8 cellular contexts compared by ENCODE assay signal in the genomic region with DNA sequence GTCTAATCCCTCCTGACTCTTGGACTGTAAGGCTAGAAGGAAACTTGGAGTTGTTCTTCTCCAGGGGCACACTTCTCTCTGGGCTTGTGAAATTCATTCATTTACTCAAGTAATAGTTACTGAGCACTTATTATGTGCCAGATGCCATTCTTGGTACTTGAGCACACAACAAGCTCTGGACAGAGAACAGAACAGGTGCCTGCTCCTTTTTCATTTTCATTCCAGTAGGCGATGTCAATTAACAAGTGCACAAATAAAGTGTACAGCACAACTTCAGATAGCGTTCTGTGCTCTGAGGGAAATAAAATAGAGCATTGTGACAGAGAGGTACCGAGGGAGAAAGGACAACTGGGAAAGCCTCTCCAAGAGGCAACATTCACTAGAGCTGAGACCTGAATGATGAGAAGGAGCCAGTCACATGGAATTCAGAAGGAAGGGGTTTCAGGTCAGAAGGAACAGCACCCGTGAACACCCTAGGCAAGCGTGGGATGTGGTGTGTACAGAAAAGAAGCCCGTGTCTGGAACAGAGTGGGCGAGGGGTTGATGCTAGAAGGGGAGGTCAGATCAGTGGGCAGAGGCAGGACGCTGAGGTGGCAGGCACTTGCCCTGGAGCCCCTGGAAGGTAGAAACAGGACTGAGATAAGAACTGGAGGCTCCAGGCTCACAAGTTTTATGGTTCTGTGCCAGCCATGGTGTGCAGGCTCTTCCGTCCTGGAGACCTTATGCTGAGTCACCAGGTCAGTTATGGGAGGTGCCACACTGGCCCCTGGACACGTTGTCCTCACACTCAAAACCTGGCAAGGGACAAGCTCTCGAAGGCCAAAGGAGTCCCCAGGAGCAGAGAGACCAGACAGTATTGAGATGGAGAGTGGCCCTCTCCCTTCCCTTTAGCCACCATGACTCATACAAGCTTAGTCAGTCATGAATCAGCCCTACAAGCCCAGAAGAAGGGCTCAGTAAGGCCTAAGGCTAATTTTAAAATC. TPM values are rescaled to one million over a fixed set of nuclear protein-coding genes. Genes with fewer than 3 reads are reported as not detected.
DNase-seq lines count a peak whose midpoint lies in the region; TF ChIP-seq lines count a peak whose summit lies in the region.

No MANE protein-coding gene starts in this region.

- H3K27ac ChIP-seq in RWPE1, result peak overlapping the region; percentile 90
- H3K27ac ChIP-seq in caudate nucleus (ENCODE audit: low read depth, low read length), result no peak overlapping the region
- peak overlapping the region in 2 of 4 donors; percentile 19 to 29 for H3K27ac ChIP-seq in sigmoid colon

- H3K9me3 ChIP-seq in sigmoid colon, result no peaks in the 10 kb centered on the region

- CTCF ChIA-PET in RWPE1 (lab: Yijun Ruan, JAX), result interaction anchor here (0.5 to 1.1 kb wide), 5 partner anchors 8 to 135 kb away, joined by 3 to 5 read pairs (median 3); no protein-coding TSS in a partner anchor

- H3K27me3 ChIP-seq in sigmoid colon, result no peaks in the 10 kb centered on the region

- intact Hi-C loops in sigmoid colon (cut with DNase I), result no loop called here

- 63 to 81% methylated on average over 11 of the region's 11 CpGs for WGBS in sigmoid colon, 2 donors

- no peak for TF ChIP-seq POLR2A in sigmoid colon (IDR thresholded peaks at IDR 0.05)

- peak; percentile 75 for DNase-seq in GM04503 (ENCODE audit: low read depth)
- DNase-seq in RWPE1 (ENCODE audit: low spot score), result peak; percentile 95
- DNase-seq in fibroblast of the conjunctiva (ENCODE audit: low read depth), result peak; percentile 83
- peak; percentile 92 for DNase-seq in renal cortical epithelial cell (ENCODE audit: low read depth)
- no peak for DNase-seq in caudate nucleus (lab: John Stamatoyannopoulos, UW)
- DNase-seq in activated naive CD4-positive, alpha-beta T cell treated with anti-CD3 and anti-CD28 coated beads, Interleukin-2, amount 50 U/mL, for 16 hours, result no peak
- DNase-seq in NCI-H526 treated with DMSO at 0.1 percent for 48 hours (lab: John Stamatoyannopoulos, UW), result no peak
- no peak for DNase-seq in sigmoid colon

- TF ChIP-seq CTCF in RWPE1 (conservative IDR thresholded peaks at IDR 0.05; ENCODE audit: low read depth), result no peak
- TF ChIP-seq CTCF in sigmoid colon (IDR thresholded peaks at IDR 0.05), result no peak

- no peak overlapping the region for H3K4me3 ChIP-seq in sigmoid colon

- POLR2A ChIA-PET in RWPE1 (lab: Yijun Ruan, JAX; ENCODE audit: low non-redundant PET), result interaction anchor here (0.6 kb wide), 1 partner anchor 59 kb away, joined by 4 read pairs; no protein-coding TSS in a partner anchor

- no peak for TF ChIP-seq EP300 in sigmoid colon (IDR thresholded peaks at IDR 0.05)

- no peaks in the 10 kb centered on the region for H3K36me3 ChIP-seq in sigmoid colon

- H3K4me1 ChIP-seq in sigmoid colon, result peaks cover 0 to 4% (median 0%) of the 10 kb centered on the region in 4 donors

RNA-seq across cellular contexts. Expression of gene ABLIM3, which starts 7.2 kb away (rescaled TPM):
- total RNA-seq in renal cortical epithelial cell (17.5 and 33.9 TPM in 2 replicates), sigmoid colon (10 to 100 TPM in 3 of 4 donors, 1 to 10 TPM in 1; 6.8 to 19.9 (median 13.8) TPM)
- 10 to 100 TPM in 1 of 3 donors, 1 to 10 TPM in 2; 5.8 to 11.4 (median 6.5) TPM for polyA plus RNA-seq in sigmoid colon

Comparison
In these comparisons a context has a peak if more than half of its experiments do, and no peak if none do; other contexts are left out.
1. DNase-seq: peak in GM04503 (single experiment), RWPE1 (single experiment), fibroblast of the conjunctiva (single experiment) and renal cortical epithelial cell (single experiment); none in caudate nucleus (0 of 61), activated naive CD4-positive, alpha-beta T cell treated with anti-CD3 and anti-CD28 coated beads, Interleukin-2, amount 50 U/mL, for 16 hours (single experiment), NCI-H526 treated with DMSO at 0.1 percent for 48 hours (single experiment) and sigmoid colon (single experiment).